Comparison of ENCODE assay signal across 1 cellular context in the genomic region with DNA sequence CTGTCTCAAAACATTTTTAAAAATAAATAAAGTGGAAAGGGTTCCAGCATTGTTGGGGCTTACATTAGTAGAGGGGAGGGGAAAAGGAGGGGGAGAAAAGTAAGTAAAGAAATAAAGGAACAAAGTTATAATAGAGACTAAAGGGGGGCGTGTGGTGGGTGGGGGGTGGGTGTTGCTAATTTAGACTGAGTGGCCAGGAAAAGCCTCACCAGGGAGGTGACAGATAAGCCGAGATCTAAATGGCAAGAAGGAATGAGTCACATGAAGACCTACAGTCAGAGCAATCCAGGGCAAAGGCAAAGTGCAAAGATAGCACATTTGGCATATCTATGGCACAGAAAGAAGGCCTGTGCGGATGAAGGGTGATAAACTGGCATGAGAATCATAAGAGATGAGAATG.
TF ChIP-seq lines count a peak whose summit lies in the region.

No MANE protein-coding gene starts in this region.

TF ChIP-seq in K562, 482 proteins besides CTCF, POLR2A, EP300 and RAD21 (continued from another document and continues in another):
- TF ChIP-seq BCOR (IDR thresholded peaks at IDR 0.05) (no peak), TSC22D4 (tag; IDR thresholded peaks at IDR 0.05) (no peak), KDM1A (IDR thresholded peaks at IDR 0.05) (peak; percentile 62 to 63; a peak in 2 of 4 replicates), TAF15 (IDR thresholded peaks at IDR 0.05; ENCODE audit: low read depth, low read length) (no peak), GABPB2 (CRISPR knock-in tag; conservative IDR thresholded peaks at IDR 0.05) (no peak), NCOA1 (IDR thresholded peaks at IDR 0.05; ENCODE audit: low read depth) (no peak; the same call in 1 of the 2 replicates), GTF2E2 (tag; IDR thresholded peaks at IDR 0.05) (no peak), MYNN (IDR thresholded peaks at IDR 0.05) (peak; percentile 83; the same call in 1 of the 2 replicates), MYNN (CRISPR knock-in tag; IDR thresholded peaks at IDR 0.05) (no peak), CBX3 (IDR thresholded peaks at IDR 0.05; ENCODE audit: borderline replicate concordance in 1 of 2, low read length in 2 of 2) (peak in 1 of 2 experiments; percentile 13; a peak in 1 of 3 replicates), TBL1XR1 (IDR thresholded peaks at IDR 0.05; ENCODE audit: low read length in 2 of 2) (peak in 1 of 2 experiments; percentile 71; a peak in 2 of 4 replicates), RAD51 (IDR thresholded peaks at IDR 0.05; ENCODE audit: borderline replicate concordance, low read depth) (no peak), FOS (IDR thresholded peaks at IDR 0.05; ENCODE audit: extremely low read depth, insufficient read length) (peak; percentile 22), TAL1 (IDR thresholded peaks at IDR 0.05) (peak; percentile 65), RB1 (IDR thresholded peaks at IDR 0.05; ENCODE audit: low read depth) (no peak), CSDE1 (IDR thresholded peaks at IDR 0.05) (0 out of 4 replicates have a peak, but pooled peaks of 1 of the 2 experiments have one; percentile 16), NFIC (IDR thresholded peaks at IDR 0.05) (peak; percentile 50), CBFA2T2 (conservative IDR thresholded peaks at IDR 0.05) (peak; percentile 87), TCF3 (CRISPR knock-in tag; IDR thresholded peaks at IDR 0.05) (peak; percentile 84), TRIM24 (IDR thresholded peaks at IDR 0.05) (peak; percentile 60 to 76; a peak in 2 of 4 replicates), KDM5B (IDR thresholded peaks at IDR 0.05; ENCODE audit: insufficient replicate concordance, low read depth, low read length) (no peak), RCOR1 (IDR thresholded peaks at IDR 0.05; ENCODE audit: borderline replicate concordance in 1 of 2, low read depth in 2 of 2, low read length in 2 of 2) (peak in 1 of 2 experiments; percentile 36; a peak in 1 of 4 replicates), FOXM1 (IDR thresholded peaks at IDR 0.05; ENCODE audit: low read depth) (peak; percentile 50; the same call in 1 of the 2 replicates), FOXM1 (CRISPR knock-in tag; IDR thresholded peaks at IDR 0.05; ENCODE audit: low read depth) (no peak), BHLHE40 (IDR thresholded peaks at IDR 0.05; ENCODE audit: low read length) (peak; percentile 55; the same call in 1 of the 2 replicates), SMARCE1 (IDR thresholded peaks at IDR 0.05) (peak; percentile 89)
- TF ChIP-seq, protein P1, sequence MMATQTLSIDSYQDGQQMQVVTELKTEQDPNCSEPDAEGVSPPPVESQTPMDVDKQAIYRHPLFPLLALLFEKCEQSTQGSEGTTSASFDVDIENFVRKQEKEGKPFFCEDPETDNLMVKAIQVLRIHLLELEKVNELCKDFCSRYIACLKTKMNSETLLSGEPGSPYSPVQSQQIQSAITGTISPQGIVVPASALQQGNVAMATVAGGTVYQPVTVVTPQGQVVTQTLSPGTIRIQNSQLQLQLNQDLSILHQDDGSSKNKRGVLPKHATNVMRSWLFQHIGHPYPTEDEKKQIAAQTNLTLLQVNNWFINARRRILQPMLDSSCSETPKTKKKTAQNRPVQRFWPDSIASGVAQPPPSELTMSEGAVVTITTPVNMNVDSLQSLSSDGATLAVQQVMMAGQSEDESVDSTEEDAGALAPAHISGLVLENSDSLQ (IDR thresholded peaks at IDR 0.05), result peak; percentile 19; the same call in 1 of the 2 replicates
- TF ChIP-seq, protein P2, sequence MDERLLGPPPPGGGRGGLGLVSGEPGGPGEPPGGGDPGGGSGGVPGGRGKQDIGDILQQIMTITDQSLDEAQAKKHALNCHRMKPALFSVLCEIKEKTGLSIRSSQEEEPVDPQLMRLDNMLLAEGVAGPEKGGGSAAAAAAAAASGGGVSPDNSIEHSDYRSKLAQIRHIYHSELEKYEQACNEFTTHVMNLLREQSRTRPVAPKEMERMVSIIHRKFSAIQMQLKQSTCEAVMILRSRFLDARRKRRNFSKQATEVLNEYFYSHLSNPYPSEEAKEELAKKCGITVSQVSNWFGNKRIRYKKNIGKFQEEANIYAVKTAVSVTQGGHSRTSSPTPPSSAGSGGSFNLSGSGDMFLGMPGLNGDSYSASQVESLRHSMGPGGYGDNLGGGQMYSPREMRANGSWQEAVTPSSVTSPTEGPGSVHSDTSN (CRISPR knock-in tag; IDR thresholded peaks at IDR 0.05; ENCODE audit: low read depth), result no peak
- TF ChIP-seq, protein P2 (tag; conservative IDR thresholded peaks at IDR 0.05; ENCODE audit: low read depth), result no peak
- TF ChIP-seq, protein P3, sequence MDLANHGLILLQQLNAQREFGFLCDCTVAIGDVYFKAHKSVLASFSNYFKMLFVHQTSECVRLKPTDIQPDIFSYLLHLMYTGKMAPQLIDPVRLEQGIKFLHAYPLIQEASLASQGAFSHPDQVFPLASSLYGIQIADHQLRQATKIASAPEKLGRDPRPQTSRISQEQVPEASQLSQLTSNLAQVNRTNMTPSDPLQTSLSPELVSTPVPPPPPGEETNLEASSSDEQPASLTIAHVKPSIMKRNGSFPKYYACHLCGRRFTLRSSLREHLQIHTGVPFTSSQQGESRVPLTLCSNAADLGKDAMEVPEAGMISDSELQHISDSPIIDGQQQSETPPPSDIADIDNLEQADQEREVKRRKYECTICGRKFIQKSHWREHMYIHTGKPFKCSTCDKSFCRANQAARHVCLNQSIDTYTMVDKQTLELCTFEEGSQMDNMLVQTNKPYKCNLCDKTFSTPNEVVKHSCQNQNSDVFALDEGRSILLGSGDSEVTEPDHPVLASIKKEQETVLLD (IDR thresholded peaks at IDR 0.05), result peak; percentile 54; the same call in 1 of the 2 replicates
- TF ChIP-seq, protein P4, sequence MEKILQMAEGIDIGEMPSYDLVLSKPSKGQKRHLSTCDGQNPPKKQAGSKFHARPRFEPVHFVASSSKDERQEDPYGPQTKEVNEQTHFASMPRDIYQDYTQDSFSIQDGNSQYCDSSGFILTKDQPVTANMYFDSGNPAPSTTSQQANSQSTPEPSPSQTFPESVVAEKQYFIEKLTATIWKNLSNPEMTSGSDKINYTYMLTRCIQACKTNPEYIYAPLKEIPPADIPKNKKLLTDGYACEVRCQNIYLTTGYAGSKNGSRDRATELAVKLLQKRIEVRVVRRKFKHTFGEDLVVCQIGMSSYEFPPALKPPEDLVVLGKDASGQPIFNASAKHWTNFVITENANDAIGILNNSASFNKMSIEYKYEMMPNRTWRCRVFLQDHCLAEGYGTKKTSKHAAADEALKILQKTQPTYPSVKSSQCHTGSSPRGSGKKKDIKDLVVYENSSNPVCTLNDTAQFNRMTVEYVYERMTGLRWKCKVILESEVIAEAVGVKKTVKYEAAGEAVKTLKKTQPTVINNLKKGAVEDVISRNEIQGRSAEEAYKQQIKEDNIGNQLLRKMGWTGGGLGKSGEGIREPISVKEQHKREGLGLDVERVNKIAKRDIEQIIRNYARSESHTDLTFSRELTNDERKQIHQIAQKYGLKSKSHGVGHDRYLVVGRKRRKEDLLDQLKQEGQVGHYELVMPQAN (IDR thresholded peaks at IDR 0.05; ENCODE audit: borderline replicate concordance), result no peak
- TF ChIP-seq, protein P5, sequence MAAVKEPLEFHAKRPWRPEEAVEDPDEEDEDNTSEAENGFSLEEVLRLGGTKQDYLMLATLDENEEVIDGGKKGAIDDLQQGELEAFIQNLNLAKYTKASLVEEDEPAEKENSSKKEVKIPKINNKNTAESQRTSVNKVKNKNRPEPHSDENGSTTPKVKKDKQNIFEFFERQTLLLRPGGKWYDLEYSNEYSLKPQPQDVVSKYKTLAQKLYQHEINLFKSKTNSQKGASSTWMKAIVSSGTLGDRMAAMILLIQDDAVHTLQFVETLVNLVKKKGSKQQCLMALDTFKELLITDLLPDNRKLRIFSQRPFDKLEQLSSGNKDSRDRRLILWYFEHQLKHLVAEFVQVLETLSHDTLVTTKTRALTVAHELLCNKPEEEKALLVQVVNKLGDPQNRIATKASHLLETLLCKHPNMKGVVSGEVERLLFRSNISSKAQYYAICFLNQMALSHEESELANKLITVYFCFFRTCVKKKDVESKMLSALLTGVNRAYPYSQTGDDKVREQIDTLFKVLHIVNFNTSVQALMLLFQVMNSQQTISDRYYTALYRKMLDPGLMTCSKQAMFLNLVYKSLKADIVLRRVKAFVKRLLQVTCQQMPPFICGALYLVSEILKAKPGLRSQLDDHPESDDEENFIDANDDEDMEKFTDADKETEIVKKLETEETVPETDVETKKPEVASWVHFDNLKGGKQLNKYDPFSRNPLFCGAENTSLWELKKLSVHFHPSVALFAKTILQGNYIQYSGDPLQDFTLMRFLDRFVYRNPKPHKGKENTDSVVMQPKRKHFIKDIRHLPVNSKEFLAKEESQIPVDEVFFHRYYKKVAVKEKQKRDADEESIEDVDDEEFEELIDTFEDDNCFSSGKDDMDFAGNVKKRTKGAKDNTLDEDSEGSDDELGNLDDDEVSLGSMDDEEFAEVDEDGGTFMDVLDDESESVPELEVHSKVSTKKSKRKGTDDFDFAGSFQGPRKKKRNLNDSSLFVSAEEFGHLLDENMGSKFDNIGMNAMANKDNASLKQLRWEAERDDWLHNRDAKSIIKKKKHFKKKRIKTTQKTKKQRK (IDR thresholded peaks at IDR 0.05; ENCODE audit: borderline replicate concordance, low read depth, low read length), result no peak
- TF ChIP-seq, protein P6, sequence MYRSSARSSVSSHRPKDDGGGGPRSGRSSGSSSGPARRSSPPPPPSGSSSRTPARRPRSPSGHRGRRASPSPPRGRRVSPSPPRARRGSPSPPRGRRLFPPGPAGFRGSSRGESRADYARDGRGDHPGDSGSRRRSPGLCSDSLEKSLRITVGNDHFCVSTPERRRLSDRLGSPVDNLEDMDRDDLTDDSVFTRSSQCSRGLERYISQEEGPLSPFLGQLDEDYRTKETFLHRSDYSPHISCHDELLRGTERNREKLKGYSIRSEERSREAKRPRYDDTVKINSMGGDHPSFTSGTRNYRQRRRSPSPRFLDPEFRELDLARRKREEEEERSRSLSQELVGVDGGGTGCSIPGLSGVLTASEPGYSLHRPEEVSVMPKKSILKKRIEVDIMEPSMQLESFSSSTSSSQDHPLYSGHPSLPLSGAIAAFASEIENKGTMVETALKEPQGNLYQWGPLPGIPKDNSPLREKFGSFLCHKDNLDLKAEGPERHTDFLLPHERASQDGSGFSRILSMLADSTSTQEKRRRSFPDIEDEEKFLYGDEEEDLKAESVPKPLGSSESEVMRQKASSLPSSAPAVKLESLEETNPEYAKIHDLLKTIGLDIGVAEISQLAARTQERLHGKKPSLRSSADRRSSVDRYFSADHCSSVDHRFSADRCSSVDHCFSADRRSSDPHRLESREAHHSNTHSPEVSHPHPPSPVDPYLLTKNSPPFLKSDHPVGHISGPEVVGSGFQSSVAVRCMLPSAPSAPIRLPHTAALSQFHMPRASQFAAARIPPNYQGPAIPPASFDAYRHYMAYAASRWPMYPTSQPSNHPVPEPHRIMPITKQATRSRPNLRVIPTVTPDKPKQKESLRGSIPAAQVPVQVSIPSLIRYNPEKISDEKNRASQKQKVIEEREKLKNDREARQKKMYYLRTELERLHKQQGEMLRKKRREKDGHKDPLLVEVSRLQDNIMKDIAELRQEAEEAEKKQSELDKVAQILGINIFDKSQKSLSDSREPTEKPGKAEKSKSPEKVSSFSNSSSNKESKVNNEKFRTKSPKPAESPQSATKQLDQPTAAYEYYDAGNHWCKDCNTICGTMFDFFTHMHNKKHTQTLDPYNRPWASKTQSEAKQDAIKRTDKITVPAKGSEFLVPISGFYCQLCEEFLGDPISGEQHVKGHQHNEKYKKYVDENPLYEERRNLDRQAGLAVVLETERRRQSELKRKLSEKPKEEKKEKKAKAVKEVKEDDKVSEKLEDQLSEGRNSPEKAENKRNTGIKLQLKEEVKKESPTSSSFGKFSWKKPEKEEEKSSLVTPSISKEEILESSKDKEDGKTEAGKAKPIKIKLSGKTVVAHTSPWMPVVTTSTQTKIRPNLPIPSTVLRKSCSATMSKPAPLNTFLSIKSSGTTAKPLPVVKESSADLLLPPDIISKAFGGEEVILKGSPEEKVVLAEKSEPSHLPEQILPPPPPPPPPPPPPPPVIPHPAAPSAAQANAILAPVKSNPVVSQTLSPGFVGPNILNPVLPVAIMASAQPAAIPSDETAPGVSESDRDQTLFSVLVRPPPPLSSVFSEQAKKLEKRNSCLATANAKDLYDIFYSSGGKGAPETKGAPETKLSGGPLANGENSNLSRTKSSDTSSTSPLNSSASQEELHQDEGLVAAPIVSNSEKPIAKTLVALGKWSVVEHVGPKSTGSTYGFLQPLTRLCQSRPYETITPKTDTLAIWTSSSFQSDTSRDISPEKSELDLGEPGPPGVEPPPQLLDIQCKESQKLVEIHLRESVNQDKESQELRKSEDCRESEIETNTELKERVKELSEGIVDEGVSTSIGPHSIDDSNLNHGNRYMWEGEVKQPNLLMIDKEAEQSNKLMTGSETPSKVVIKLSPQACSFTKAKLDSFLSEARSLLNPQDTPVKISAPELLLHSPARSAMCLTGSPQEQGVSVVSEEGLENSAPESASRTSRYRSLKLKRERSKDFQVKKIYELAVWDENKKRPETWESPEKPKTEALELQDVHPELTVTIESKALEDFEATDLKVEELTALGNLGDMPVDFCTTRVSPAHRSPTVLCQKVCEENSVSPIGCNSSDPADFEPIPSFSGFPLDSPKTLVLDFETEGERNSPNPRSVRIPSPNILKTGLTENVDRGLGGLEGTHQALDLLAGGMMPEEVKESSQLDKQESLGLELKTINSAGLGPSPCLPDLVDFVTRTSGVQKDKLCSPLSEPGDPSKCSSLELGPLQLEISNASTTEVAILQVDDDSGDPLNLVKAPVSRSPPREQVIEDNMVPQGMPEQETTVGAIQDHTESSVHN (IDR thresholded peaks at IDR 0.05; ENCODE audit: borderline replicate concordance in 1 of 2, low read depth in 1 of 2), result no peak
